In genomic region chr16:48276102-48276501, GRCh38 we compare ENCODE assay signal across 15 cellular contexts. TPM values are rescaled to one million over a fixed set of nuclear protein-coding genes. Genes with fewer than 3 reads are reported as not detected.
DNase-seq lines count a peak whose midpoint lies in the region; ATAC-seq and TF ChIP-seq lines count a peak whose summit lies in the region.
"Had no signal": no experiment of that assay in that cellular context is flagged by ENCODE, and none has a peak within 500 bp of the region (broad histone marks: within the 10 kb centered on the region; RNA-seq: fewer than 3 reads in every experiment).

No MANE protein-coding gene starts in this region.

- peaks cover 0 to 12% (median 5%) of the 10 kb centered on the region in 4 donors for H3K36me3 ChIP-seq in esophagus muscularis mucosa
- H3K36me3 ChIP-seq in mucosa of descending colon (ENCODE audit: low read depth) = no peaks in the 10 kb centered on the region

- TF ChIP-seq CTCF in esophagus muscularis mucosa (IDR thresholded peaks at IDR 0.05) (no peak), mucosa of descending colon (IDR thresholded peaks at IDR 0.05) (no peak)

- TF ChIP-seq EP300 in esophagus muscularis mucosa (IDR thresholded peaks at IDR 0.05) = no peak

- TF ChIP-seq POLR2A in esophagus muscularis mucosa (IDR thresholded peaks at IDR 0.05; ENCODE audit: low read depth) = no peak

- peaks cover 42 to 69% (median 57%) of the 10 kb centered on the region in 4 donors for H3K4me1 ChIP-seq in esophagus muscularis mucosa
- peaks cover 3% of the 10 kb centered on the region for H3K4me1 ChIP-seq in mucosa of descending colon (ENCODE audit: low read depth)

- H3K27ac ChIP-seq in esophagus muscularis mucosa (replicated peaks in 1 of 4) = peak overlapping the region; percentile 36 to 71 (median 62)
- H3K27ac ChIP-seq: coronary artery, SK-N-MC had no signal

- 40% methylated on average over 4 of the region's 4 CpGs for WGBS in esophagus muscularis mucosa

- ATAC-seq in Right ventricle myocardium inferior (peak; percentile 34), mucosa of descending colon (peak; percentile 78), GM19463 (IDR thresholded peaks at IDR 0.05; ENCODE audit: unreplicated experiment) (no peak), GM19397 (IDR thresholded peaks at IDR 0.05; ENCODE audit: unreplicated experiment) (no peak)
- ATAC-seq: stimulated activated memory B cell treated with anti-CD40 and anti-IgM and Interleukin-4, amounts not matched to agents 10 μg/mL and 1 μg/mL and 100 μg/mL, for 72 hours had no signal

- no peaks in the 10 kb centered on the region for H3K27me3 ChIP-seq in esophagus muscularis mucosa

- H3K4me3 ChIP-seq in esophagus muscularis mucosa (no peak overlapping the region), mucosa of descending colon (no peak overlapping the region)
- H3K4me3 ChIP-seq: coronary artery, SK-N-MC had no signal

- no peak for DNase-seq in Right ventricle myocardium inferior (ENCODE audit: missing footprints)
- no peak for DNase-seq in cardiac septum (ENCODE audit: low spot score)
- DNase-seq in esophagus muscularis mucosa (ENCODE audit: extremely low spot score) = no peak
- no peak for DNase-seq in mucosa of descending colon
- no peak for DNase-seq in NCI-H2227 (lab: John Stamatoyannopoulos, UW; ENCODE audit: unreplicated experiment)
- no peak for DNase-seq in activated CD8-positive, alpha-beta memory T cell treated with anti-CD3 and anti-CD28 coated beads for 24 hours
- DNase-seq: naive B cell had no signal

- H3K9me3 ChIP-seq in esophagus muscularis mucosa (no peaks in the 10 kb centered on the region), mucosa of descending colon (no peaks in the 10 kb centered on the region)

- intact Hi-C loops in Right ventricle myocardium inferior (cut with DNase I) (no loop called here), cardiac septum (cut with DNase I) (no loop called here), esophagus muscularis mucosa (cut with DNase I) (no loop called here), mucosa of descending colon (cut with DNase I, micrococcal nuclease) (no loop called here)

RNA-seq across cellular contexts. Expression of gene ABCC11, which starts 28.8 kb away (rescaled TPM):
- total RNA-seq in Right ventricle myocardium inferior (not detected), cardiac septum (0.30 TPM), esophagus muscularis mucosa (not detected), mucosa of descending colon (under 1 TPM; 0.32 to 0.35 (median 0.34) TPM)
- total RNA-seq: A172, M059J, NCI-H460 had no signal

RNA-seq across cellular contexts. Expression of gene LONP2, which starts 32.0 kb away (rescaled TPM):
- total RNA-seq in Right ventricle myocardium inferior (61.3 TPM), cardiac septum (68.1 TPM), esophagus muscularis mucosa (10 to 100 TPM; 51.4 to 73.4 (median 63.3) TPM), mucosa of descending colon (10 to 100 TPM; 55.8 to 80.4 (median 68.4) TPM)

Comparison
In these comparisons a context has a peak if more than half of its experiments do, and no peak if none do; other contexts are left out.
1. ATAC-seq: peak in Right ventricle myocardium inferior (single experiment) and mucosa of descending colon (single experiment); none in GM19463 (single experiment) and GM19397 (single experiment).